ENCODE assay signal across 1 cellular context in the genomic region with DNA sequence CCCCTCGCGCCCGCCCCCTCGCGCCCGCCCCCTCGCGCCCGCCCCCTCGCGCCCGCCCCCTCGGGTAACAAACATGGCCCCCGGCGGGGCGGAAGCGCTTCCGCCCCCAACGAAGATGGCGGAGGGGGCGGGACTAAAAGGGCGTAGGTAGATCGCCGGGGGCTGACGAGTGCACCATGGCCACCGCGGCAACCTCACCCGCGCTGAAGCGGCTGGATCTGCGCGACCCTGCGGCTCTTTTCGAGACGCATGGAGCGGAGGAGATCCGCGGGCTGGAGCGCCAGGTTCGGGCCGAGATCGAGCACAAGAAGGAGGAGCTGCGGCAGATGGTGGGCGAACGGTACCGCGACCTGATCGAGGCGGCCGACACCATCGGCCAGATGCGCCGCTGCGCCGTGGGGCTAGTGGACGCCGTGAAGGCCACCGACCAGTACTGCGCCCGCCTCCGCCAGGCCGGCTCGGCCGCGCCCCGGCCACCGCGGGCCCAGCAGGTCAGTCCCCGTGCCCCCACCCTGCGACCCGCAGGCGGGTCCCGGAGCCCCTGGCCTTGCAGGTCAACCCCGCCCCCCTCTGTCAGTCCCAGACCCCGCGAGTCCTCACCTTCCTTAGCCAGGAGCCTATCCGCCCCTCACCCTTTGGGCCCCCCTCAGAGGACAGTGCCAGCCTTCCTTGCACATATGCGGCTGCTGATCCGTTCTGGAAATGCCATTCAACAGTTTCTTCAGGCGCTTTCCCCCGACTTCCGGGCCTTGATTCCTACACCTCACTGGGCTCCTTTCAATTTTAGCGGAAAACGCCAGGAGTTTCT.
TF ChIP-seq lines count a peak whose summit lies in the region.

A gene with protein sequence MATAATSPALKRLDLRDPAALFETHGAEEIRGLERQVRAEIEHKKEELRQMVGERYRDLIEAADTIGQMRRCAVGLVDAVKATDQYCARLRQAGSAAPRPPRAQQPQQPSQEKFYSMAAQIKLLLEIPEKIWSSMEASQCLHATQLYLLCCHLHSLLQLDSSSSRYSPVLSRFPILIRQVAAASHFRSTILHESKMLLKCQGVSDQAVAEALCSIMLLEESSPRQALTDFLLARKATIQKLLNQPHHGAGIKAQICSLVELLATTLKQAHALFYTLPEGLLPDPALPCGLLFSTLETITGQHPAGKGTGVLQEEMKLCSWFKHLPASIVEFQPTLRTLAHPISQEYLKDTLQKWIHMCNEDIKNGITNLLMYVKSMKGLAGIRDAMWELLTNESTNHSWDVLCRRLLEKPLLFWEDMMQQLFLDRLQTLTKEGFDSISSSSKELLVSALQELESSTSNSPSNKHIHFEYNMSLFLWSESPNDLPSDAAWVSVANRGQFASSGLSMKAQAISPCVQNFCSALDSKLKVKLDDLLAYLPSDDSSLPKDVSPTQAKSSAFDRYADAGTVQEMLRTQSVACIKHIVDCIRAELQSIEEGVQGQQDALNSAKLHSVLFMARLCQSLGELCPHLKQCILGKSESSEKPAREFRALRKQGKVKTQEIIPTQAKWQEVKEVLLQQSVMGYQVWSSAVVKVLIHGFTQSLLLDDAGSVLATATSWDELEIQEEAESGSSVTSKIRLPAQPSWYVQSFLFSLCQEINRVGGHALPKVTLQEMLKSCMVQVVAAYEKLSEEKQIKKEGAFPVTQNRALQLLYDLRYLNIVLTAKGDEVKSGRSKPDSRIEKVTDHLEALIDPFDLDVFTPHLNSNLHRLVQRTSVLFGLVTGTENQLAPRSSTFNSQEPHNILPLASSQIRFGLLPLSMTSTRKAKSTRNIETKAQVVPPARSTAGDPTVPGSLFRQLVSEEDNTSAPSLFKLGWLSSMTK (plus strand): TSS at position 162 of the 808 bp plus-strand sequence. CDS start 15 bp downstream, at position 177.

TF ChIP-seq in Ishikawa, 13 proteins besides CTCF, POLR2A, EP300 and RAD21 (continued from another document):
- TF ChIP-seq, protein P1, sequence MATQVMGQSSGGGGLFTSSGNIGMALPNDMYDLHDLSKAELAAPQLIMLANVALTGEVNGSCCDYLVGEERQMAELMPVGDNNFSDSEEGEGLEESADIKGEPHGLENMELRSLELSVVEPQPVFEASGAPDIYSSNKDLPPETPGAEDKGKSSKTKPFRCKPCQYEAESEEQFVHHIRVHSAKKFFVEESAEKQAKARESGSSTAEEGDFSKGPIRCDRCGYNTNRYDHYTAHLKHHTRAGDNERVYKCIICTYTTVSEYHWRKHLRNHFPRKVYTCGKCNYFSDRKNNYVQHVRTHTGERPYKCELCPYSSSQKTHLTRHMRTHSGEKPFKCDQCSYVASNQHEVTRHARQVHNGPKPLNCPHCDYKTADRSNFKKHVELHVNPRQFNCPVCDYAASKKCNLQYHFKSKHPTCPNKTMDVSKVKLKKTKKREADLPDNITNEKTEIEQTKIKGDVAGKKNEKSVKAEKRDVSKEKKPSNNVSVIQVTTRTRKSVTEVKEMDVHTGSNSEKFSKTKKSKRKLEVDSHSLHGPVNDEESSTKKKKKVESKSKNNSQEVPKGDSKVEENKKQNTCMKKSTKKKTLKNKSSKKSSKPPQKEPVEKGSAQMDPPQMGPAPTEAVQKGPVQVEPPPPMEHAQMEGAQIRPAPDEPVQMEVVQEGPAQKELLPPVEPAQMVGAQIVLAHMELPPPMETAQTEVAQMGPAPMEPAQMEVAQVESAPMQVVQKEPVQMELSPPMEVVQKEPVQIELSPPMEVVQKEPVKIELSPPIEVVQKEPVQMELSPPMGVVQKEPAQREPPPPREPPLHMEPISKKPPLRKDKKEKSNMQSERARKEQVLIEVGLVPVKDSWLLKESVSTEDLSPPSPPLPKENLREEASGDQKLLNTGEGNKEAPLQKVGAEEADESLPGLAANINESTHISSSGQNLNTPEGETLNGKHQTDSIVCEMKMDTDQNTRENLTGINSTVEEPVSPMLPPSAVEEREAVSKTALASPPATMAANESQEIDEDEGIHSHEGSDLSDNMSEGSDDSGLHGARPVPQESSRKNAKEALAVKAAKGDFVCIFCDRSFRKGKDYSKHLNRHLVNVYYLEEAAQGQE (IDR thresholded peaks at IDR 0.05; ENCODE audit: low read depth), result no peak
TF ChIP-seq in Ishikawa: peak in this region for 7.
